Comparison of ENCODE assay signal across 26 cellular contexts in the genomic region with DNA sequence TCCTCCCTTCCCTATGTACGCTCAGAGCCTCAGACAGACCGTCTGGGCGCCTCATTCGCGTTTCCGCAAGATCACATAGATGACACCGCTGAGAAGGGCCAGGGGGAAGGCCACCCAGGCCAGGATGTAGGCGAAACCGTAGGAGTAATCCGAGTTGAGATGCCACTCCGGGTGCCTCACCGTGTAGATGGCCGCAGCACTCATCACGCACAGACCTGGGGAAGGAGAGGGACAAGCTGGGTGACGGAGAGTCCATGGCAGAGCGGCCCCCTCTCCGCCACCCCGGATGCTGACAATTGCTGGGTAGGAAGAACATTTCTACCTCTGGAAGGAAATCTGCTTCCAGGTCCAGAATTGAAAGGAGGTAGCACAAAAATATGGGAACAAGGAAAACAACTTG. TPM values are rescaled to one million over a fixed set of nuclear protein-coding genes. Genes with fewer than 3 reads are reported as not detected.
"Had no signal": no experiment of that assay in that cellular context is flagged by ENCODE, and none has a peak within 500 bp of the region (broad histone marks: within the 10 kb centered on the region; RNA-seq: fewer than 3 reads in every experiment).

No MANE protein-coding gene starts in this region.

- H3K27me3 ChIP-seq: esophagus squamous epithelium, gastroesophageal sphincter had no signal

- ATAC-seq: activated CD4-positive, alpha-beta T cell treated with anti-CD3 and anti-CD28 coated beads for 36 hours; activated CD8-positive, alpha-beta memory T cell treated with anti-CD3 and anti-CD28 coated beads, Interleukin-2, amount 10 ng/mL, durations not matched to agents 7 days and 5 days; activated CD8-positive, alpha-beta T cell treated with anti-CD3 and anti-CD28 coated beads, Interleukin-2, amount 10 ng/mL, durations not matched to agents 7 days and 5 days; activated naive CD4-positive, alpha-beta T cell treated with anti-CD3 and anti-CD28 coated beads, Interleukin-2, amount 50 U/mL, for 72 hours; gastroesophageal sphincter had no signal

- DNase-seq: activated CD4-positive, alpha-beta memory T cell treated with anti-CD3 and anti-CD28 coated beads for 36 hours; activated CD4-positive, alpha-beta T cell treated with anti-CD3 and anti-CD28 coated beads for 36 hours; activated CD4-positive, alpha-beta T cell treated with anti-CD3 and anti-CD28 coated beads, Interleukin-2, amount 10 ng/mL, durations not matched to agents 24 days and 14 days; activated CD4-positive, CD25-positive, alpha-beta regulatory T cell; activated CD4-positive, CD25-positive, alpha-beta regulatory T cell treated with anti-CD3 and anti-CD28 coated beads, Interleukin-2, amount 50 U/mL, for 72 hours; activated CD8-positive, alpha-beta memory T cell treated with anti-CD3 and anti-CD28 coated beads, Interleukin-2, amount 10 ng/mL, durations not matched to agents 7 days and 5 days; activated CD8-positive, alpha-beta memory T cell treated with anti-CD3 and anti-CD28 coated beads, Interleukin-2, amount 50 U/mL, for 4 hours; activated CD8-positive, alpha-beta T cell treated with anti-CD3 and anti-CD28 coated beads, Interleukin-2, amount 10 ng/mL, durations not matched to agents 7 days and 5 days; activated gamma-delta T cell; activated naive CD4-positive, alpha-beta T cell; activated naive CD4-positive, alpha-beta T cell treated with anti-CD3 and anti-CD28 coated beads, Interleukin-2, amount 10 ng/mL, durations not matched to agents 7 days and 5 days; activated naive CD8-positive, alpha-beta T cell treated with anti-CD3 and anti-CD28 coated beads, Interleukin-2, amount 10 ng/mL, durations not matched to agents 7 days and 5 days; activated T-cell treated with anti-CD3 and anti-CD28 coated beads, Interleukin-2, amount 50 U/mL, for 1 hour; activated T-cell treated with anti-CD3 and anti-CD28 coated beads, Interleukin-2, amount 50 U/mL, for 48 hours; central memory CD4-positive, alpha-beta T cell; cerebellar nuclear complex; cortex of kidney; dermis blood vessel endothelial cell; effector CD8-positive, alpha-beta T cell; esophagus squamous epithelium; foreskin melanocyte; T-helper 2 cell had no signal

- H3K9me3 ChIP-seq: esophagus squamous epithelium, gastroesophageal sphincter had no signal

- H3K4me3 ChIP-seq: esophagus squamous epithelium, gastroesophageal sphincter had no signal

- H3K27ac ChIP-seq: epithelial cell of prostate, esophagus squamous epithelium, gastroesophageal sphincter had no signal

RNA-seq across cellular contexts. Expression of gene PMP22, which starts 34.3 kb away (rescaled TPM):
- total RNA-seq: activated CD4-positive, alpha-beta memory T cell treated with anti-CD3 and anti-CD28 coated beads for 36 hours; activated CD8-positive, alpha-beta memory T cell treated with anti-CD3 and anti-CD28 coated beads, Interleukin-2, amount 10 ng/mL, durations not matched to agents 7 days and 5 days; activated CD8-positive, alpha-beta T cell treated with anti-CD3 and anti-CD28 coated beads, Interleukin-2, amount 10 ng/mL, durations not matched to agents 7 days and 5 days; T-helper 1 cell treated with Interleukin-12 subunit alpha and Interleukin-12 subunit beta and Interleukin-4 antibody, amounts not matched to agents 30 ng/mL and 1 ng/mL, for 36 hours had no signal
